1 cellular context compared by ENCODE assay signal in genomic region chr3:129428382-129429079, GRCh38.
TF ChIP-seq lines count a peak whose summit lies in the region.

Gene EFCAB12 (minus strand): TSS chr3:129428636. CDS start chr3:129428488, 148 bp downstream.

TF ChIP-seq in HepG2, 621 proteins besides CTCF, POLR2A, EP300 and RAD21 (continued from another document and continues in another):
- TF ChIP-seq ELK4 (CRISPR knock-in tag; IDR thresholded peaks at IDR 0.05; ENCODE audit: borderline replicate concordance) (no peak), BRF2 (CRISPR knock-in tag; IDR thresholded peaks at IDR 0.05) (no peak), MLLT10 (CRISPR knock-in tag; IDR thresholded peaks at IDR 0.05) (no peak), HINFP (CRISPR knock-in tag; IDR thresholded peaks at IDR 0.05; ENCODE audit: low read depth) (peak; percentile 65; the same call in 1 of the 2 replicates), NCOA2 (CRISPR knock-in tag; IDR thresholded peaks at IDR 0.05) (no peak; the same call in 1 of the 2 replicates), FOXK1 (CRISPR knock-in tag; IDR thresholded peaks at IDR 0.05; ENCODE audit: borderline replicate concordance, low read depth) (no peak), SKI (IDR thresholded peaks at IDR 0.05; ENCODE audit: partially characterized antibody) (no peak), AHDC1 (CRISPR knock-in tag; IDR thresholded peaks at IDR 0.05; ENCODE audit: borderline replicate concordance) (no peak), ZNF766 (CRISPR knock-in tag; IDR thresholded peaks at IDR 0.05; ENCODE audit: borderline replicate concordance) (peak; percentile 74; the same call in 1 of the 2 replicates), CEBPB (IDR thresholded peaks at IDR 0.05; ENCODE audit: borderline replicate concordance, low read depth, low read length) (no peak), MXD3 (CRISPR knock-in tag; IDR thresholded peaks at IDR 0.05) (no peak), PPARG (CRISPR knock-in tag; conservative IDR thresholded peaks at IDR 0.05) (no peak), ZNF44 (CRISPR knock-in tag; IDR thresholded peaks at IDR 0.05) (no peak), UBTF (CRISPR knock-in tag; IDR thresholded peaks at IDR 0.05) (no peak), RBM39 (IDR thresholded peaks at IDR 0.05; ENCODE audit: low read depth, low read length, poor library complexity, severe bottlenecking) (peak; percentile 45), KAT7 (CRISPR knock-in tag; IDR thresholded peaks at IDR 0.05; ENCODE audit: borderline replicate concordance) (no peak), MBD4 (IDR thresholded peaks at IDR 0.05; ENCODE audit: borderline replicate concordance, low read length) (no peak), CSRNP2 (CRISPR knock-in tag; conservative IDR thresholded peaks at IDR 0.05; ENCODE audit: low read depth) (no peak), ZNF207 (IDR thresholded peaks at IDR 0.05; ENCODE audit: borderline replicate concordance) (no peak), HMGXB3 (CRISPR knock-in tag; IDR thresholded peaks at IDR 0.05; ENCODE audit: borderline replicate concordance) (no peak), ZNF776 (CRISPR knock-in tag; IDR thresholded peaks at IDR 0.05) (no peak), ETV6 (CRISPR knock-in tag; conservative IDR thresholded peaks at IDR 0.05) (no peak), ZNF607 (CRISPR knock-in tag; IDR thresholded peaks at IDR 0.05; ENCODE audit: borderline replicate concordance) (no peak), SP4 (CRISPR knock-in tag; IDR thresholded peaks at IDR 0.05) (0 out of 2 replicates have a peak, but pooled peaks have one; percentile 59), LBX2 (CRISPR knock-in tag; IDR thresholded peaks at IDR 0.05; ENCODE audit: borderline replicate concordance) (no peak), SNAPC4 (CRISPR knock-in tag; IDR thresholded peaks at IDR 0.05) (no peak), MEF2D (CRISPR knock-in tag; IDR thresholded peaks at IDR 0.05) (peak; percentile 22; the same call in 1 of the 2 replicates)
